17 cellular contexts compared by ENCODE assay signal in genomic region chr22:39717099-39717498, GRCh38.
"Had no signal": no experiment of that assay in that cellular context is flagged by ENCODE, and none has a peak within 500 bp of the region (broad histone marks: within the 10 kb centered on the region; RNA-seq: fewer than 3 reads in every experiment).

No MANE protein-coding gene starts in this region.

- H3K27ac Mint-ChIP-seq: activated naive CD4-positive, alpha-beta T cell treated with anti-CD3 and anti-CD28 coated beads for 36 hours; immature natural killer cell had no signal

- DNase-seq: activated CD4-positive, alpha-beta T cell treated with anti-CD3 and anti-CD28 coated beads, Interleukin-2, amount 50 U/mL, for 1 hour; activated naive CD4-positive, alpha-beta T cell treated with anti-CD3 and anti-CD28 coated beads for 36 hours; activated naive CD8-positive, alpha-beta T cell treated with anti-CD3 and anti-CD28 coated beads, Interleukin-2, amount 50 U/mL, for 24 hours; cerebellar nuclear complex; effector memory CD4-positive, alpha-beta T cell; heart left ventricle; immature natural killer cell; left colon; naive B cell; right cardiac atrium; stimulated activated naive CD8-positive, alpha-beta T cell treated with anti-CD3 and anti-CD28 coated beads, Interleukin-15, Interleukin-2, amounts not matched to agents 100 U/mL and 50 U/mL, for 24 hours; T1000; upper lobe of left lung had no signal

- H3K36me3 ChIP-seq: heart left ventricle, upper lobe of left lung had no signal

- ATAC-seq: activated CD4-positive, CD25-positive, alpha-beta regulatory T cell treated with anti-CD3 and anti-CD28 coated beads, Interleukin-2, amount 50 U/mL, for 24 hours; activated naive CD8-positive, alpha-beta T cell treated with anti-CD3 and anti-CD28 coated beads, Interleukin-2, amount 50 U/mL, for 24 hours; heart left ventricle; left colon; right cardiac atrium; stimulated activated naive CD8-positive, alpha-beta T cell treated with anti-CD3 and anti-CD28 coated beads, Interleukin-15, Interleukin-2, amounts not matched to agents 100 U/mL and 50 U/mL, for 24 hours had no signal

- H3K9me3 Mint-ChIP-seq: activated naive CD4-positive, alpha-beta T cell treated with anti-CD3 and anti-CD28 coated beads for 36 hours; activated naive CD8-positive, alpha-beta T cell treated with anti-CD3 and anti-CD28 coated beads, Interleukin-2, amount 50 U/mL, for 24 hours; immature natural killer cell; naive B cell had no signal

- H3K36me3 Mint-ChIP-seq: immature natural killer cell, naive B cell had no signal

- H3K4me1 Mint-ChIP-seq: activated naive CD8-positive, alpha-beta T cell treated with anti-CD3 and anti-CD28 coated beads, Interleukin-2, amount 50 U/mL, for 24 hours had no signal

- H3K4me1 ChIP-seq: heart left ventricle, upper lobe of left lung had no signal

- H3K4me3 ChIP-seq: heart left ventricle, lung, smooth muscle cell, upper lobe of left lung had no signal

- H3K27ac ChIP-seq: epithelial cell of prostate, heart left ventricle, upper lobe of left lung had no signal

- H3K27me3 ChIP-seq: upper lobe of left lung had no signal

- H3K27me3 Mint-ChIP-seq: activated naive CD8-positive, alpha-beta T cell treated with anti-CD3 and anti-CD28 coated beads, Interleukin-2, amount 50 U/mL, for 24 hours had no signal

- H3K4me3 Mint-ChIP-seq: activated naive CD4-positive, alpha-beta T cell treated with anti-CD3 and anti-CD28 coated beads for 36 hours; activated naive CD8-positive, alpha-beta T cell treated with anti-CD3 and anti-CD28 coated beads, Interleukin-2, amount 50 U/mL, for 24 hours; immature natural killer cell; naive B cell had no signal

- H3K9me3 ChIP-seq: heart left ventricle, upper lobe of left lung had no signal
